In the genomic region with DNA sequence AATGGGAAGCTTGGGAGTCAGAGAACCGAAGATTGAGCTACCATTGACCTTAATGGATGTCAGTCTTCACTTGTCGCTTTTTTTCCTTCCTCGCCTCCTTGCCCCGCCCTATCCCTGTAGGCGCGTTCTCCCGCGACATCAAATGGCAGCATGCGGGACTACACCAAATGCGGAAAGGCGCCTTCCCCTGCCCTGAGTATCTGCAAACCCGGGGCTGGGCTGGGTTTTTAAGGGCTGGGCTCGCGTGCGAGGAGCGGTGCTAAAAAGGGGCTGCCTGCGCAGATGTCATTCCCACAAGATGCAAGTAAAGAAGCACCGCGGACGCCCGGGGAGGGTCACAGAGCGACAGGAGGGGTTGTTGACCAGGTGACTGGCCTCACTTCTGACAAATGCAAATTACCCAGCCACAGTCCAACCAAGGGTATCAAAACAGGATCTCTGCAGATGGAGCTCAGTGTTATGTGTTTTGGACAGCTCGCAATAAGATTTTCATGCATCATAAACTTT, we compare ENCODE assay signal across 9 cellular contexts. TPM values are rescaled to one million over a fixed set of nuclear protein-coding genes. Genes with fewer than 3 reads are reported as not detected.
DNase-seq lines count a peak whose midpoint lies in the region; ATAC-seq and TF ChIP-seq lines count a peak whose summit lies in the region.
"Had no signal": no experiment of that assay in that cellular context is flagged by ENCODE, and none has a peak within 500 bp of the region (broad histone marks: within the 10 kb centered on the region; RNA-seq: fewer than 3 reads in every experiment).

No MANE protein-coding gene starts in this region.

- intact Hi-C loops in vagina (cut with DNase I): no loop called here

- H3K4me3 ChIP-seq in HFF-Myc (replicated peaks; ENCODE audit: low read depth, low read length) (no peak overlapping the region), fibroblast of villous mesenchyme (ENCODE audit: low read depth, low read length) (peak overlapping the region; percentile 50), parathyroid adenoma (ENCODE audit: low read depth, low read length) (peak overlapping the region; percentile 44), vagina (peak overlapping the region; percentile 15 to 35)

- no peaks in the 10 kb centered on the region for H3K36me3 ChIP-seq in parathyroid adenoma (ENCODE audit: control insufficient read depth, insufficient read depth, low read length)
- no peaks in the 10 kb centered on the region for H3K36me3 ChIP-seq in vagina

- no peak overlapping the region for H3K27ac Mint-ChIP-seq in activated T-cell treated with anti-CD3 and anti-CD28 coated beads, Interleukin-2, amount 50 U/mL, for 72 hours

- H2AFZ ChIP-seq in parathyroid adenoma: peak overlapping the region; percentile 76

- H3K9me3 ChIP-seq in parathyroid adenoma (ENCODE audit: control insufficient read depth, low read length) (no peaks in the 10 kb centered on the region), vagina (no peaks in the 10 kb centered on the region)

- peak; percentile 59 for TF ChIP-seq CTCF in GM12873 (IDR thresholded peaks at IDR 0.05; ENCODE audit: insufficient read depth, low read depth, low read length, missing control alignments)
- TF ChIP-seq CTCF in HFF-Myc (IDR thresholded peaks at IDR 0.05; ENCODE audit: low read depth, low read length, missing control alignments): peak; percentile 9
- peak; percentile 39 for TF ChIP-seq CTCF in fibroblast of villous mesenchyme (IDR thresholded peaks at IDR 0.05; ENCODE audit: insufficient read depth, low read depth, low read length)
- peak; percentile 29 for TF ChIP-seq CTCF in parathyroid adenoma (IDR thresholded peaks at IDR 0.05)
- TF ChIP-seq CTCF in vagina (IDR thresholded peaks at IDR 0.05): no peak

- no peak overlapping the region for H3K9ac ChIP-seq in parathyroid adenoma

- no peaks in the 10 kb centered on the region for H3K79me2 ChIP-seq in parathyroid adenoma

- DNase-seq in HFF-Myc (ENCODE audit: extremely low read depth, low read depth) (no peak), NCI-H748 (lab: John Stamatoyannopoulos, UW; ENCODE audit: unreplicated experiment) (peak; percentile 74), fibroblast of villous mesenchyme (ENCODE audit: low read depth) (peak; percentile 29), vagina (ENCODE audit: extremely low spot score in 2 of 2) (no peak), NCI-H2171 treated with DMSO at 0.1 percent for 48 hours (lab: John Stamatoyannopoulos, UW) (no peak)
- DNase-seq in activated T-cell treated with anti-CD3 and anti-CD28 coated beads, Interleukin-2, amount 50 U/mL, for 72 hours: peak; percentile 69 to 72

- peak overlapping the region; percentile 79 to 83 for H3K4me3 Mint-ChIP-seq in activated T-cell treated with anti-CD3 and anti-CD28 coated beads, Interleukin-2, amount 50 U/mL, for 72 hours

- H3K4me1 ChIP-seq in parathyroid adenoma: no peaks in the 10 kb centered on the region
- H3K4me1 ChIP-seq in vagina: peaks cover 10% of the 10 kb centered on the region

- H3K4me2 ChIP-seq in parathyroid adenoma (ENCODE audit: low read length): peak overlapping the region; percentile 61

- peaks cover 0 to 2% of the 10 kb centered on the region in 2 donors for H3K36me3 Mint-ChIP-seq in activated T-cell treated with anti-CD3 and anti-CD28 coated beads, Interleukin-2, amount 50 U/mL, for 72 hours (ENCODE audit: insufficient read depth in 2 of 2)

- peak; percentile 65 to 67 for ATAC-seq in activated T-cell treated with anti-CD3 and anti-CD28 coated beads, Interleukin-2, amount 50 U/mL, for 72 hours (replicated peaks in 1 of 2)

- H3K27me3 Mint-ChIP-seq in activated T-cell treated with anti-CD3 and anti-CD28 coated beads, Interleukin-2, amount 50 U/mL, for 72 hours (ENCODE audit: low read depth): peaks cover 54% of the 10 kb centered on the region

- no peak for TF ChIP-seq POLR2A in vagina (IDR thresholded peaks at IDR 0.05)

- no peaks in the 10 kb centered on the region for H3K9me3 Mint-ChIP-seq in activated T-cell treated with anti-CD3 and anti-CD28 coated beads, Interleukin-2, amount 50 U/mL, for 72 hours

- H3K27me3 ChIP-seq in parathyroid adenoma (ENCODE audit: control insufficient read depth, insufficient read depth, low read length) (no peaks in the 10 kb centered on the region), vagina (no peaks in the 10 kb centered on the region)

- peaks cover 34% of the 10 kb centered on the region for H3K4me1 Mint-ChIP-seq in activated T-cell treated with anti-CD3 and anti-CD28 coated beads, Interleukin-2, amount 50 U/mL, for 72 hours (ENCODE audit: low read depth)

- H3K27ac ChIP-seq in parathyroid adenoma (peak overlapping the region; percentile 39), vagina (no peak overlapping the region)

RNA-seq across cellular contexts. Expression of a gene that starts 4.7 kb away (rescaled TPM):
- 1 to 10 TPM; 7.4 to 9.1 TPM for total RNA-seq in activated T-cell treated with anti-CD3 and anti-CD28 coated beads, Interleukin-2, amount 50 U/mL, for 72 hours
- total RNA-seq in fibroblast of villous mesenchyme (12.1 and 12.2 TPM in 2 replicates), vagina (1.2 TPM)

RNA-seq across cellular contexts. Expression of a gene that starts 16.2 kb away (rescaled TPM):
- total RNA-seq in activated T-cell treated with anti-CD3 and anti-CD28 coated beads, Interleukin-2, amount 50 U/mL, for 72 hours: not detected
- not detected in 2 replicates for total RNA-seq in fibroblast of villous mesenchyme
- total RNA-seq in vagina: not detected
- total RNA-seq: glomerular endothelial cell had no signal

RNA-seq across cellular contexts. Expression of a gene that starts 40.3 kb away (rescaled TPM):
- total RNA-seq in activated T-cell treated with anti-CD3 and anti-CD28 coated beads, Interleukin-2, amount 50 U/mL, for 72 hours: 100 to 1,000 TPM; 117 to 140 TPM
- total RNA-seq in fibroblast of villous mesenchyme (37.0 and 60.0 TPM in 2 replicates), vagina (51.8 TPM)

Comparison
In these comparisons a context has a peak if more than half of its experiments do, and no peak if none do; other contexts are left out.
1. CTCF ChIP-seq: peak in GM12873 (single experiment), HFF-Myc (single experiment), fibroblast of villous mesenchyme (single experiment) and parathyroid adenoma (single experiment); none in vagina (0 of 3).
2. DNase-seq: peak in NCI-H748 (single experiment), activated T-cell treated with anti-CD3 and anti-CD28 coated beads, Interleukin-2, amount 50 U/mL, for 72 hours (2 of 2) and fibroblast of villous mesenchyme (single experiment); none in HFF-Myc (single experiment), vagina (0 of 2) and NCI-H2171 treated with DMSO at 0.1 percent for 48 hours (single experiment).